23 cellular contexts compared by ENCODE assay signal in genomic region chr9:71279188-71279739, GRCh38.
DNase-seq lines count a peak whose midpoint lies in the region; ATAC-seq and TF ChIP-seq lines count a peak whose summit lies in the region.
"Had no signal": no experiment of that assay in that cellular context is flagged by ENCODE, and none has a peak within 500 bp of the region (broad histone marks: within the 10 kb centered on the region; RNA-seq: fewer than 3 reads in every experiment).

No MANE protein-coding gene starts in this region.

- H3K9me3 ChIP-seq in hepatocyte (ENCODE audit: low read depth) = no peaks in the 10 kb centered on the region
- no peaks in the 10 kb centered on the region for H3K9me3 ChIP-seq in liver (ENCODE audit: control insufficient read depth in 4 of 4, low read length in 3 of 4)
- no peaks in the 10 kb centered on the region for H3K9me3 ChIP-seq in neural progenitor cell (ENCODE audit: low read depth)
- H3K9me3 ChIP-seq: BE2C, BLaER1 had no signal

- H3K9ac ChIP-seq in liver (ENCODE audit: low read depth in 1 of 2, low read length in 2 of 2) (peak overlapping the region in 1 of 2 donors; percentile 82), neural progenitor cell (no peak overlapping the region)
- H3K9ac ChIP-seq: BLaER1 had no signal

- H3K4me3 Mint-ChIP-seq in neural progenitor cell (no peak overlapping the region), Calu3 (ENCODE audit: low read depth, unreplicated experiment) (no peak overlapping the region)
- H3K4me3 Mint-ChIP-seq: CD14-positive monocyte; CD4-positive, alpha-beta memory T cell; CD4-positive, CD25-positive, alpha-beta regulatory T cell; CD8-positive, alpha-beta memory T cell had no signal

- no peaks in the 10 kb centered on the region for H3K27me3 ChIP-seq in hepatocyte
- no peaks in the 10 kb centered on the region for H3K27me3 ChIP-seq in liver (ENCODE audit: control insufficient read depth in 4 of 4, insufficient read depth in 4 of 4, low read length in 3 of 4)
- H3K27me3 ChIP-seq in neural progenitor cell = no peaks in the 10 kb centered on the region
- H3K27me3 ChIP-seq: BE2C, BLaER1 had no signal

- 68% methylated on average over 7 of the region's 7 CpGs for WGBS in hepatocyte (ENCODE audit: low lambda C conversion rate, missing lambda C conversion rate)
- WGBS in liver = 28% methylated on average over 7 of the region's 7 CpGs

- H3K9me3 Mint-ChIP-seq in neural progenitor cell = peaks cover 15% of the 10 kb centered on the region
- no peaks in the 10 kb centered on the region for H3K9me3 Mint-ChIP-seq in Calu3 (ENCODE audit: low read depth, unreplicated experiment)
- H3K9me3 Mint-ChIP-seq: CD14-positive monocyte; CD4-positive, alpha-beta memory T cell; CD8-positive, alpha-beta memory T cell had no signal

- H3K27ac Mint-ChIP-seq in neural progenitor cell = peak overlapping the region; percentile 24
- no peak overlapping the region for H3K27ac Mint-ChIP-seq in Calu3 (ENCODE audit: unreplicated experiment)
- H3K27ac Mint-ChIP-seq: CD4-positive, alpha-beta memory T cell had no signal

- H3K4me3 ChIP-seq in hepatocyte = no peak overlapping the region
- peak overlapping the region in 2 of 3 donors; percentile 5 to 42 for H3K4me3 ChIP-seq in liver (ENCODE audit: low read depth in 1 of 3, low read length in 3 of 3)
- H3K4me3 ChIP-seq in neural progenitor cell = no peak overlapping the region
- H3K4me3 ChIP-seq: BLaER1, GM12878 had no signal

- no peak for DNase-seq in hepatocyte (ENCODE audit: low spot score)
- peak; percentile 71 for DNase-seq in left lobe of liver (ENCODE audit: low spot score)
- DNase-seq in neural progenitor cell (ENCODE audit: low spot score) = no peak
- no peak for DNase-seq in NCI-H82 treated with DMSO at 0.1 percent for 48 hours (lab: John Stamatoyannopoulos, UW; ENCODE audit: unreplicated experiment)
- no peak for DNase-seq in Calu3
- DNase-seq in DMS114 treated with DMSO at 0.1 percent for 48 hours (lab: John Stamatoyannopoulos, UW; ENCODE audit: unreplicated experiment) = no peak
- DNase-seq: 8988T; ACHN; BE2C; CD4-positive, alpha-beta memory T cell; CD4-positive, CD25-positive, alpha-beta regulatory T cell; CD8-positive, alpha-beta memory T cell; COR-L47; DMS153; DMS79; DND-41; EL; GF-D8 had no signal

- no TSS peak for BruUV-seq in Calu3 (replicated peaks; lab: Mats Ljungman, UMichigan)

- H2AFZ ChIP-seq in hepatocyte (peak overlapping the region; percentile 49), neural progenitor cell (replicated peaks) (no peak overlapping the region)

- H3K36me3 ChIP-seq in hepatocyte (replicated peaks; ENCODE audit: insufficient read depth, low read depth) = no peaks in the 10 kb centered on the region
- no peaks in the 10 kb centered on the region for H3K36me3 ChIP-seq in liver (ENCODE audit: control insufficient read depth in 4 of 4, insufficient read depth in 3 of 4, low read depth in 1 of 4, low read length in 3 of 4)
- H3K36me3 ChIP-seq in neural progenitor cell = no peaks in the 10 kb centered on the region
- H3K36me3 ChIP-seq: BE2C, BLaER1 had no signal

- intact Hi-C loops in Calu3 (cut with micrococcal nuclease; ENCODE audit: unreplicated experiment) = loop anchor here (10.0 kb wide), 1 partner anchor 64 kb away; no protein-coding TSS in a partner anchor

- TF ChIP-seq RAD21 in liver (IDR thresholded peaks at IDR 0.05) = peak in 1 of 2 donors; percentile 40

- H4K20me1 ChIP-seq in hepatocyte (ENCODE audit: insufficient read depth, poor library complexity, severe bottlenecking) = no peaks in the 10 kb centered on the region
- no peaks in the 10 kb centered on the region for H4K20me1 ChIP-seq in neural progenitor cell (ENCODE audit: low read depth)
- H4K20me1 ChIP-seq: BLaER1 had no signal

- H3K4me1 Mint-ChIP-seq in neural progenitor cell (peaks cover 15% of the 10 kb centered on the region), Calu3 (ENCODE audit: low read depth, unreplicated experiment) (no peaks in the 10 kb centered on the region)
- H3K4me1 Mint-ChIP-seq: CD14-positive monocyte; CD4-positive, alpha-beta memory T cell; CD4-positive, CD25-positive, alpha-beta regulatory T cell; CD8-positive, alpha-beta memory T cell had no signal

- CTCF ChIA-PET in Calu3 (lab: Charles Lee) = no interaction called here

- H3K79me2 ChIP-seq in hepatocyte (no peaks in the 10 kb centered on the region), neural progenitor cell (ENCODE audit: low read depth) (no peaks in the 10 kb centered on the region)

- no peaks in the 10 kb centered on the region for H3K9me2 ChIP-seq in hepatocyte (replicated peaks; ENCODE audit: insufficient read depth)

- H3K36me3 Mint-ChIP-seq in neural progenitor cell (peaks cover 2% of the 10 kb centered on the region), Calu3 (ENCODE audit: insufficient read depth, unreplicated experiment) (no peaks in the 10 kb centered on the region)
- H3K36me3 Mint-ChIP-seq: CD14-positive monocyte; CD4-positive, alpha-beta memory T cell; CD4-positive, CD25-positive, alpha-beta regulatory T cell; CD8-positive, alpha-beta memory T cell had no signal

- TF ChIP-seq CTCF in hepatocyte (IDR thresholded peaks at IDR 0.05; ENCODE audit: poor library complexity) (no peak), liver (IDR thresholded peaks at IDR 0.05; ENCODE audit: low read depth, low read length, missing input control) (no peak), neural progenitor cell (IDR thresholded peaks at IDR 0.05) (no peak), Calu3 (IDR thresholded peaks at IDR 0.05; ENCODE audit: unreplicated experiment) (no peak)

- H3F3A ChIP-seq in neural progenitor cell (ENCODE audit: low read depth) = peaks cover 13% of the 10 kb centered on the region

- H3K27ac ChIP-seq in hepatocyte (peak overlapping the region; percentile 81), liver (ENCODE audit: low read depth in 1 of 2, low read length in 2 of 2) (peak overlapping the region; percentile 91 to 97), neural progenitor cell (no peak overlapping the region)
- H3K27ac ChIP-seq: BLaER1 had no signal

- H3K4me2 ChIP-seq in hepatocyte (peak overlapping the region; percentile 43), neural progenitor cell (no peak overlapping the region)
- H3K4me2 ChIP-seq: BLaER1 had no signal

- ATAC-seq in left lobe of liver = peak; percentile 90
- ATAC-seq in HG02678 (IDR thresholded peaks at IDR 0.05; ENCODE audit: unreplicated experiment) = no peak
- ATAC-seq: GM12878 had no signal

- H3K4me1 ChIP-seq in hepatocyte (ENCODE audit: insufficient read depth) (no peaks in the 10 kb centered on the region), liver (ENCODE audit: control insufficient read depth in 4 of 4, insufficient read depth in 4 of 4, low read length in 3 of 4) (peaks cover 1 to 18% (median 9%) of the 10 kb centered on the region in 4 donors), neural progenitor cell (peaks cover 14% of the 10 kb centered on the region)
- H3K4me1 ChIP-seq: BE2C, BLaER1 had no signal

- H3K27me3 Mint-ChIP-seq in neural progenitor cell (ENCODE audit: insufficient read depth, low read depth) (no peaks in the 10 kb centered on the region), Calu3 (ENCODE audit: unreplicated experiment) (peaks cover 45% of the 10 kb centered on the region)
- H3K27me3 Mint-ChIP-seq: CD4-positive, CD25-positive, alpha-beta regulatory T cell had no signal

TF ChIP-seq in liver, 16 proteins besides CTCF, POLR2A, EP300 and RAD21 (continues in another document):
- TF ChIP-seq MAX (IDR thresholded peaks at IDR 0.05) = peak; percentile 58
- TF ChIP-seq FOXA1 (IDR thresholded peaks at IDR 0.05) = peak; percentile 62
- TF ChIP-seq ZBTB33 (IDR thresholded peaks at IDR 0.05) = peak; percentile 78
- TF ChIP-seq JUND (IDR thresholded peaks at IDR 0.05) = peak; percentile 61 to 85
- peak; percentile 87 for TF ChIP-seq SP1 (IDR thresholded peaks at IDR 0.05)
- peak; percentile 51 for TF ChIP-seq ATF3 (IDR thresholded peaks at IDR 0.05)
- TF ChIP-seq TAF1 (conservative IDR thresholded peaks at IDR 0.05) = peak; percentile 55
- no peak for TF ChIP-seq NR2F2 (IDR thresholded peaks at IDR 0.05)
- TF ChIP-seq HNF4A (conservative IDR thresholded peaks at IDR 0.05) = peak; percentile 85 to 88
- peak; percentile 75 for TF ChIP-seq FOXA2 (IDR thresholded peaks at IDR 0.05)
- peak; percentile 29 to 82 for TF ChIP-seq RXRA (IDR thresholded peaks at IDR 0.05)
- TF ChIP-seq HNF4G (IDR thresholded peaks at IDR 0.05) = peak; percentile 68
- TF ChIP-seq YY1 (IDR thresholded peaks at IDR 0.05) = peak; percentile 82

Comparison
In these comparisons a context has a peak if more than half of its experiments do, and no peak if none do; other contexts are left out.
1. H3K4me3 ChIP-seq: peak in liver (2 of 3); none in hepatocyte (single experiment) and neural progenitor cell (single experiment).